9 cellular contexts compared by ENCODE assay signal in the genomic region with DNA sequence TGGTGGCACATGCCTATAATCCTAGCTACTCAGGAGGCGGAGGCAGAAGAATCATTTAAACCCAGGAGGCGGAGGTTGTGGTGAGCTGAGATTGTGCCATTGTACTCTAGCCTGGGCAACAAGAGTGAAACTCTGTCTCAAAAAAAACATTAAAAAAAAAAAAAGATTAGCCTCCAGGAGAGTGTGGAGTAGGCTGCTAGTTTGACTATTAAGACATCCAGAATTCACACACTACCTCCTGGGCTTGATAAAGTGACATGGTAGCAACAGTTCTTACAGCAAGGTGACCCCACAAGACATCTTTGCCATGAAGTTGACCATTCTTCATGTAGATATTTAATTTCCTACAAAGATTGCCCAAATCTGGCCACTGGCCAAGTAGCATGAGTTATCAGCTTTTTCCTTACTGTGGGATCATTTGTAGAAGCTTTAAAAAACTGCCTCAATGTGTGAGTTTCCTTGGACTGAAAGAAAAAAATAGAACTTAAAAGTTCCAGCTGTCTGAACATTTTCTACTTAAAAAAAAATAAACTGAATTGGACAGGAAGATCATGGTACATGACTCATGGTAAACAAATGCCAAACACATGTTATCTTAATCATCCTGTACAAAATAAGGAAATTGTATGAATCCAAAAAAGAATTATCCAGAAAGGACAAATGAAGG. TPM values are rescaled to one million over a fixed set of nuclear protein-coding genes. Genes with fewer than 3 reads are reported as not detected.
A peak's percentile ranks its signal among the peaks of the same experiment; 100 is the strongest.
DNase-seq lines count a peak whose midpoint lies in the region; ATAC-seq, FAIRE-seq and TF ChIP-seq lines count a peak whose summit lies in the region.
"Had no signal": no experiment of that assay in that cellular context is flagged by ENCODE, and none has a peak within 500 bp of the region (broad histone marks: within the 10 kb centered on the region; RNA-seq: fewer than 3 reads in every experiment).

No MANE protein-coding gene starts in this region.

- peak overlapping the region; percentile 92 for H2BK120ac ChIP-seq in IMR-90 (ENCODE audit: low read depth, low read length)

- no peak for FAIRE-seq in GM19239 (lab: Jason Lieb, UNC)

- peak overlapping the region; percentile 8 to 88; a peak in 3 of 4 replicates for H4K8ac ChIP-seq in IMR-90 (ENCODE audit: low read depth in 2 of 2, low read length in 2 of 2)

- H3K9me1 ChIP-seq in IMR-90 (ENCODE audit: insufficient read depth, low read length): peaks cover 14% of the 10 kb centered on the region

- peak overlapping the region; percentile 94 for H3K4ac ChIP-seq in IMR-90 (ENCODE audit: low read depth, low read length)

- H3K14ac ChIP-seq in IMR-90 (replicated peaks; ENCODE audit: low read depth, low read length): peak overlapping the region; percentile 84

- H3K4me2 ChIP-seq in IMR-90 (ENCODE audit: low read depth, low read length) (no peak overlapping the region; the same call in 1 of the 2 replicates), hepatocyte (no peak overlapping the region)

- in situ Hi-C loops in IMR-90 (cut with MboI; ENCODE audit: low sequenced_read_pairs): no loop called here
- in situ Hi-C loops in transverse colon (cut with MboI; ENCODE audit: low pct_ligation_motif_present in 1 of 4, low pct_unique_long_range_greater_than_20kb in 1 of 4, low sequenced_read_pairs in 3 of 4): loop anchor here in 1 of 4 donors (25.0 kb wide), 1 partner anchor 901 kb away; no protein-coding TSS in a partner anchor

- H2AK9ac ChIP-seq in IMR-90 (replicated peaks; ENCODE audit: low read depth, low read length, poor library complexity): no peak overlapping the region

- no peaks in the 10 kb centered on the region for H3K36me3 ChIP-seq in IMR-90 (ENCODE audit: control insufficient read depth, insufficient read depth, low read length)
- no peaks in the 10 kb centered on the region for H3K36me3 ChIP-seq in body of pancreas (replicated peaks in 1 of 2; ENCODE audit: insufficient read depth in 1 of 2, low read depth in 2 of 2)
- no peaks in the 10 kb centered on the region for H3K36me3 ChIP-seq in hepatocyte (replicated peaks; ENCODE audit: insufficient read depth, low read depth)
- H3K36me3 ChIP-seq in transverse colon: no peaks in the 10 kb centered on the region
- H3K36me3 ChIP-seq in colonic mucosa: no peaks in the 10 kb centered on the region

- intact Hi-C loops in IMR-90 (cut with micrococcal nuclease): no loop called here
- intact Hi-C loops in body of pancreas (cut with DNase I): no loop called here
- intact Hi-C loops in transverse colon (cut with DNase I; ENCODE audit: low total_unique reads): no loop called here
- intact Hi-C loops in colonic mucosa (cut with DNase I): no loop called here

- CTCF ChIA-PET in IMR-90 (lab: Yijun Ruan, JAX): interaction anchor here (0.7 kb wide), 1 partner anchor 519 kb away, joined by 3 read pairs; no protein-coding TSS in a partner anchor

- POLR2A ChIA-PET in IMR-90 (lab: Charles Lee; ENCODE audit: unreplicated experiment): no interaction called here

- peak overlapping the region; percentile 50; the same call in 2 of the 3 replicates for H2BK15ac ChIP-seq in IMR-90 (ENCODE audit: low read depth, low read length)

- TF ChIP-seq RAD21 in IMR-90 (IDR thresholded peaks at IDR 0.05; ENCODE audit: low read length): no peak

- peak overlapping the region; percentile 73; the same call in 1 of the 2 replicates for H3K56ac ChIP-seq in IMR-90 (ENCODE audit: extremely low read depth, insufficient read depth, low read length)

- peak overlapping the region; percentile 93 for H3K23ac ChIP-seq in IMR-90 (ENCODE audit: low read depth, low read length)

- TF ChIP-seq CTCF in IMR-90 (conservative IDR thresholded peaks at IDR 0.05; ENCODE audit: low read depth, low read length) (no peak), body of pancreas (IDR thresholded peaks at IDR 0.05) (no peak), hepatocyte (IDR thresholded peaks at IDR 0.05; ENCODE audit: poor library complexity) (no peak), transverse colon (IDR thresholded peaks at IDR 0.05) (no peak), colonic mucosa (IDR thresholded peaks at IDR 0.05) (no peak)

- DNase-seq in IMR-90 (peak; percentile 94), body of pancreas (peak in 3 of 4 donors; percentile 16 to 31 (median 26)), hepatocyte (ENCODE audit: low spot score) (peak; percentile 28), transverse colon (peak; percentile 16), GM19239 (ENCODE audit: insufficient read length, low spot score) (no peak), SW480 (ENCODE audit: low spot score) (no peak), colonic mucosa (no peak)
- DNase-seq: activated CD4-positive, alpha-beta T cell treated with anti-CD3 and anti-CD28 coated beads for 4 hours; NCI-H2227 treated with DMSO at 0.1 percent for 48 hours had no signal

- peaks cover 5% of the 10 kb centered on the region for H3K4me1 ChIP-seq in IMR-90 (ENCODE audit: control insufficient read depth, insufficient read depth, low read length)
- H3K4me1 ChIP-seq in body of pancreas: no peaks in the 10 kb centered on the region
- H3K4me1 ChIP-seq in hepatocyte (ENCODE audit: insufficient read depth): no peaks in the 10 kb centered on the region
- H3K4me1 ChIP-seq in transverse colon: peaks cover 0 to 4% (median 0%) of the 10 kb centered on the region in 4 donors
- no peaks in the 10 kb centered on the region for H3K4me1 ChIP-seq in colonic mucosa

- no peak overlapping the region for H3K9ac ChIP-seq in IMR-90 (ENCODE audit: low read depth, low read length)
- H3K9ac ChIP-seq in colonic mucosa (ENCODE audit: low read depth in 2 of 2, low read length in 2 of 2): no peak overlapping the region

- H3K27me3 ChIP-seq in IMR-90 (ENCODE audit: control insufficient read depth, insufficient read depth, low read length) (no peaks in the 10 kb centered on the region), body of pancreas (no peaks in the 10 kb centered on the region), hepatocyte (no peaks in the 10 kb centered on the region), transverse colon (no peaks in the 10 kb centered on the region), colonic mucosa (no peaks in the 10 kb centered on the region)

- no peak for TF ChIP-seq POLR2A in IMR-90 (IDR thresholded peaks at IDR 0.05; ENCODE audit: low read depth, low read length)
- no peak for TF ChIP-seq POLR2A in body of pancreas (IDR thresholded peaks at IDR 0.05)
- no peak for TF ChIP-seq POLR2A in transverse colon (IDR thresholded peaks at IDR 0.05)

- peak overlapping the region; percentile 5 for H4K5ac ChIP-seq in IMR-90 (ENCODE audit: low read depth, low read length)

- no CpG with 5 or more reads among the region's 2 CpGs for WGBS in IMR-90 (ENCODE audit: extremely low coverage in 2 of 2, insufficient read length in 1 of 2), 2 experiments
- 97 to 100% methylated on average over 2 of the region's 2 CpGs for WGBS in body of pancreas, 2 donors
- WGBS in hepatocyte (ENCODE audit: low lambda C conversion rate, missing lambda C conversion rate): 91% methylated on average over 2 of the region's 2 CpGs
- 80 to 100% methylated on average over 1 to 2 of the region's 2 CpGs for WGBS in transverse colon (ENCODE audit: low coverage in 1 of 2), 2 donors

- H3K79me2 ChIP-seq in hepatocyte: no peaks in the 10 kb centered on the region

- H3K9me2 ChIP-seq in hepatocyte (replicated peaks; ENCODE audit: insufficient read depth): no peaks in the 10 kb centered on the region

- H3K9me3 ChIP-seq in IMR-90 (ENCODE audit: control insufficient read depth, insufficient read depth, low read length) (peaks cover 3% of the 10 kb centered on the region; the same call in 1 of the 2 replicates), body of pancreas (no peaks in the 10 kb centered on the region), hepatocyte (ENCODE audit: low read depth) (peaks cover 4% of the 10 kb centered on the region), transverse colon (no peaks in the 10 kb centered on the region), colonic mucosa (no peaks in the 10 kb centered on the region)

- peak; percentile 79 for ATAC-seq in IMR-90 (ENCODE audit: low read depth)
- ATAC-seq in body of pancreas: peak; percentile 59

- peak overlapping the region; percentile 72 for H2BK5ac ChIP-seq in IMR-90 (ENCODE audit: low read depth, low read length, poor library complexity, severe bottlenecking)

- H3K18ac ChIP-seq in IMR-90 (ENCODE audit: low read depth, low read length): peak overlapping the region; percentile 81; the same call in 1 of the 2 replicates

- H3K27ac ChIP-seq in IMR-90 (ENCODE audit: insufficient read depth, low read length) (peak overlapping the region; percentile 86), body of pancreas (peak overlapping the region in 2 of 4 donors; percentile 3 to 18), hepatocyte (peak overlapping the region; percentile 5), transverse colon (peak overlapping the region in 2 of 4 donors; percentile 36 to 51), colonic mucosa (no peak overlapping the region)

- H2AFZ ChIP-seq in IMR-90 (replicated peaks; ENCODE audit: low read length, poor library complexity) (no peak overlapping the region), hepatocyte (no peak overlapping the region)

- no TSS peak for BruUV-seq in IMR-90 (replicated peaks; lab: Mats Ljungman, UMichigan)

- dilution Hi-C loops in IMR-90 (cut with HindIII; ENCODE audit: low sequenced_read_pairs, unreplicated experiment): no loop called here

- H2AK5ac ChIP-seq in IMR-90 (ENCODE audit: low read depth, low read length): peak overlapping the region; percentile 84

- H3K4me3 ChIP-seq in IMR-90 (ENCODE audit: insufficient read depth, low read depth, low read length): no peak overlapping the region
- no peak overlapping the region for H3K4me3 ChIP-seq in body of pancreas
- H3K4me3 ChIP-seq in hepatocyte: no peak overlapping the region
- no peak overlapping the region for H3K4me3 ChIP-seq in transverse colon
- no peak overlapping the region for H3K4me3 ChIP-seq in colonic mucosa

- peak overlapping the region; percentile 36 for H4K91ac ChIP-seq in IMR-90 (ENCODE audit: insufficient read depth, low read depth, low read length)

- H4K20me1 ChIP-seq in IMR-90 (ENCODE audit: insufficient read depth, low read length): no peaks in the 10 kb centered on the region
- H4K20me1 ChIP-seq in hepatocyte (ENCODE audit: insufficient read depth, poor library complexity, severe bottlenecking): no peaks in the 10 kb centered on the region

- TF ChIP-seq EP300 in transverse colon (IDR thresholded peaks at IDR 0.05; ENCODE audit: low read depth): no peak

- H2BK20ac ChIP-seq in IMR-90 (ENCODE audit: low read depth, low read length): peak overlapping the region; percentile 99

- no peaks in the 10 kb centered on the region; a peak in 1 of 4 replicates for H3K79me1 ChIP-seq in IMR-90 (ENCODE audit: low read depth in 1 of 2, low read length in 2 of 2)

TF ChIP-seq in IMR-90, 13 proteins besides CTCF, POLR2A, EP300 and RAD21 (continues in another document):
- TF ChIP-seq FOS (IDR thresholded peaks at IDR 0.05; ENCODE audit: low read depth, low read length): peak; percentile 80

RNA-seq across cellular contexts. Expression of gene SPRY1, which starts 35.3 kb away (rescaled TPM):
- 1.4 and 1.9 TPM in 2 replicates for total RNA-seq in IMR-90 (2012; rRNA removed)
- polyA plus RNA-seq in IMR-90 (2012; rRNA removed): 2.2 and 2.6 TPM in 2 replicates
- polyA plus RNA-seq in IMR-90 (2012; cell fraction: cytosol; rRNA removed): 2.7 and 2.9 TPM in 2 replicates
- polyA plus RNA-seq in IMR-90 (2012; cell fraction: nucleus; rRNA removed; ENCODE audit: low replicate concordance): 1.8 and 3.7 TPM in 2 replicates
- 100 to 1,000 TPM in 1 of 2 donors, 10 to 100 TPM in 1; 40.0 to 118 TPM for total RNA-seq in body of pancreas
- total RNA-seq in hepatocyte: 37.7 and 43.9 TPM in 2 replicates
- 36.7 and 40.1 TPM in 2 replicates for polyA plus RNA-seq in hepatocyte
- total RNA-seq in transverse colon: 10 to 100 TPM; 22.1 to 47.2 (median 33.7) TPM
- total RNA-seq in colonic mucosa: 10 to 100 TPM; 23.8 to 34.2 TPM

Comparison
In these comparisons a context has a peak if more than half of its experiments do, and no peak if none do; other contexts are left out.
1. DNase-seq: peak in IMR-90 (single experiment), body of pancreas (3 of 4), hepatocyte (single experiment) and transverse colon (single experiment); none in GM19239 (single experiment), SW480 (single experiment) and colonic mucosa (single experiment).